8 cellular contexts compared by ENCODE assay signal in genomic region chr16:68086860-68087268, GRCh38. TPM values are rescaled to one million over a fixed set of nuclear protein-coding genes. Genes with fewer than 3 reads are reported as not detected.
DNase-seq lines count a peak whose midpoint lies in the region; ATAC-seq and TF ChIP-seq lines count a peak whose summit lies in the region.

No MANE protein-coding gene starts in this region.

- intact Hi-C loops in A673 (cut with micrococcal nuclease; ENCODE audit: unreplicated experiment) = no loop called here

- no peaks in the 10 kb centered on the region for H3K9me3 ChIP-seq in A673 (ENCODE audit: low read depth, low read length, poor library complexity, severe bottlenecking)
- H3K9me3 ChIP-seq in mesodermal cell (ENCODE audit: control insufficient read depth, low read length) = no peaks in the 10 kb centered on the region

- 39 to 86% methylated on average over 1 to 2 of the region's 6 CpGs for WGBS in mesodermal cell (ENCODE audit: insufficient coverage in 2 of 2), 2 experiments

- TF ChIP-seq CTCF in A673 (conservative IDR thresholded peaks at IDR 0.05; ENCODE audit: low read depth, low read length) = no peak
- no peak for TF ChIP-seq CTCF in HFF-Myc (IDR thresholded peaks at IDR 0.05; ENCODE audit: low read depth, low read length, missing control alignments)
- TF ChIP-seq CTCF in astrocyte of the cerebellum (IDR thresholded peaks at IDR 0.05; ENCODE audit: low read depth, low read length, missing control alignments) = no peak

- BruUV-seq in A673 (replicated peaks; lab: Mats Ljungman, UMichigan) = no TSS peak

- H3K4me3 ChIP-seq in A673 (ENCODE audit: low read depth, low read length, poor library complexity, severe bottlenecking) = peak overlapping the region; percentile 88
- peak overlapping the region; percentile 89 for H3K4me3 ChIP-seq in HFF-Myc (replicated peaks; ENCODE audit: low read depth, low read length)
- peak overlapping the region; percentile 84 for H3K4me3 ChIP-seq in astrocyte of the cerebellum (ENCODE audit: low read depth, low read length)
- peak overlapping the region; percentile 88 for H3K4me3 ChIP-seq in mesodermal cell (ENCODE audit: extremely low read depth, insufficient read depth, low read length, poor library complexity, severe bottlenecking)

- POLR2A ChIA-PET in A673 (lab: Charles Lee; ENCODE audit: low non-redundant PET) = no interaction called here

- in situ Hi-C loops in astrocyte of the cerebellum (cut with HindIII; ENCODE audit: low sequenced_read_pairs) = no loop called here

- H3K4me1 ChIP-seq in A673 (ENCODE audit: insufficient read depth, low read length, poor library complexity, severe bottlenecking) (peaks cover 31% of the 10 kb centered on the region), mesodermal cell (ENCODE audit: control insufficient read depth, insufficient read depth, low read length, poor library complexity, severe bottlenecking) (peaks cover 17% of the 10 kb centered on the region)

- CTCF ChIA-PET in A673 (lab: Charles Lee) = no interaction called here

- H3K27ac ChIP-seq in A673 (ENCODE audit: low read depth, low read length, poor library complexity, severe bottlenecking) (peak overlapping the region; percentile 91), mesodermal cell (ENCODE audit: low read depth, low read length, severe bottlenecking) (peak overlapping the region; percentile 6)

- H3K27me3 ChIP-seq in A673 (replicated peaks; ENCODE audit: insufficient read depth, low read depth, low read length, poor library complexity) = no peaks in the 10 kb centered on the region

- DNase-seq in A673 (ENCODE audit: low spot score) = peak; percentile 19
- no peak for DNase-seq in HFF-Myc (ENCODE audit: extremely low read depth, low read depth)
- DNase-seq in astrocyte of the cerebellum (ENCODE audit: low read depth) = no peak
- DNase-seq in effector CD8-positive, alpha-beta T cell (lab: John Stamatoyannopoulos, UW) = no peak
- no peak for DNase-seq in stimulated activated CD4-positive, alpha-beta T cell treated with anti-CD3 and anti-CD28 coated beads, Interleukin-2, amount 100 ng/mL, for 48 hours

- ATAC-seq in GM19455 (IDR thresholded peaks at IDR 0.05; ENCODE audit: unreplicated experiment) (no peak), GM19463 (IDR thresholded peaks at IDR 0.05; ENCODE audit: unreplicated experiment) (no peak)

- H3K36me3 ChIP-seq in A673 (ENCODE audit: insufficient read depth, low read length, poor library complexity, severe bottlenecking) (no peaks in the 10 kb centered on the region), mesodermal cell (ENCODE audit: control insufficient read depth, insufficient read depth, low read length) (no peaks in the 10 kb centered on the region)

RNA-seq across cellular contexts. Expression of gene NFATC3, which starts 1.7 kb away (rescaled TPM):
- 53.7 and 56.0 TPM in 2 replicates for total RNA-seq in A673 (2021)
- polyA plus RNA-seq in mesodermal cell (2013, experiment 1 of 2) = 19.3 TPM
- polyA plus RNA-seq in mesodermal cell (2013, experiment 2 of 2) = 20.2 TPM
